In the genomic region with DNA sequence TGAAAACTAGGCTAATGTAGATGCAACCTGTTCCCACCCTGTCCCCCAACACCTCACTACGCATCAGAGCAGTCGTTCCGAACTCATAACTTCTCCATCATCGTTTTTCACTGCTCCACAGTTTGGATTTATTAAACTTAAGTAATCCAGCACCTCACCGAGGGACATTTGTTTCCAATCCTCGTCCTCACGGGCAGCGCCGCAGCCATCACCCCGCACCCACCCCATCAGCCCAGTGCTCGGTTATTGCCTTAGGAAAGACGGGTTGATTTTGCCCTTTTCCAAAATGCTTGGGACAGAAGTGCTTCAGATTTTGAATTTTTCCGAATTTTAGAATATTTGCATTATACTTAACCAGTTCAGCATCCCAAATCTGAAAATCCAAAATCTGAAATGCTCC, we compare ENCODE assay signal across 17 cellular contexts.
DNase-seq lines count a peak whose midpoint lies in the region; ATAC-seq, FAIRE-seq and TF ChIP-seq lines count a peak whose summit lies in the region.
"Had no signal": no experiment of that assay in that cellular context is flagged by ENCODE, and none has a peak within 500 bp of the region (broad histone marks: within the 10 kb centered on the region; RNA-seq: fewer than 3 reads in every experiment).

No MANE protein-coding gene starts in this region.

- ATAC-seq in right lobe of liver: no peak
- no peak for ATAC-seq in HepG2
- no peak for ATAC-seq in left lobe of liver
- no peak for ATAC-seq in sciatic nerve
- no peak for ATAC-seq in GM19324 (IDR thresholded peaks at IDR 0.05; ENCODE audit: low FRiP score, unreplicated experiment)
- no peak for ATAC-seq in GM18861 (IDR thresholded peaks at IDR 0.05; ENCODE audit: unreplicated experiment)
- ATAC-seq: GM12878 had no signal

- no peaks in the 10 kb centered on the region for H3K27me3 ChIP-seq in right lobe of liver
- H3K27me3 ChIP-seq in HepG2 (ENCODE audit: control insufficient read depth in 1 of 2, insufficient read depth in 2 of 2, low read length in 2 of 2): no peaks in the 10 kb centered on the region

- H4K20me1 ChIP-seq in HepG2 (ENCODE audit: insufficient read depth, low read length): no peaks in the 10 kb centered on the region

- H3K27ac ChIP-seq in right lobe of liver (no peak overlapping the region), HepG2 (ENCODE audit: extremely low read length, insufficient read depth, low read length) (no peak overlapping the region)

- CTCF ChIA-PET in HepG2 (lab: Yijun Ruan, JAX; ENCODE audit: low intra/inter-chr PET ratio, low total read pairs): no interaction called here

- in situ Hi-C loops in HepG2 (cut with HindIII; ENCODE audit: extremely low pct_ligation_motif_present, low pct_unique_long_range_greater_than_20kb): no loop called here

- H3K79me2 ChIP-seq in HepG2 (ENCODE audit: insufficient read depth, low read length): no peaks in the 10 kb centered on the region

- TF ChIP-seq CTCF in right lobe of liver (IDR thresholded peaks at IDR 0.05) (no peak), HepG2 (CRISPR knock-in tag; IDR thresholded peaks at IDR 0.05) (no peak)

- POLR2A ChIA-PET in HepG2 (lab: Yijun Ruan, JAX): no interaction called here

- intact Hi-C loops in right lobe of liver (cut with DNase I) (no loop called here), HepG2 (cut with micrococcal nuclease; ENCODE audit: unreplicated experiment) (no loop called here), sciatic nerve (cut with DNase I) (no loop called here)

- TF ChIP-seq POLR2A in right lobe of liver (IDR thresholded peaks at IDR 0.05) (no peak), HepG2 (IDR thresholded peaks at IDR 0.05; ENCODE audit: insufficient read depth in 1 of 2, low read depth in 2 of 2, low read length in 2 of 2) (no peak)

- WGBS in right lobe of liver (ENCODE audit: insufficient coverage, low coverage, low lambda C conversion rate, missing lambda C conversion rate): 91% methylated on average over 11 of the region's 13 CpGs
- 93% methylated on average over 13 of the region's 13 CpGs for WGBS in HepG2 (ENCODE audit: low lambda C conversion rate)

- DNase-seq in right lobe of liver (peak in 2 of 3 donors; percentile 20), HepG2 (ENCODE audit: low spot score) (no peak), left lobe of liver (ENCODE audit: low spot score) (peak; percentile 16), sciatic nerve (ENCODE audit: low spot score) (peak; percentile 8), ureter (ENCODE audit: low spot score) (peak; percentile 24)
- no peak for DNase-seq in stimulated activated CD4-positive, alpha-beta T cell treated with anti-CD3 and anti-CD28 coated beads, Interleukin-4, amount 100 ng/mL, for 1 hour
- DNase-seq: C1 segment of cervical spinal cord, Calu3, DMS 273 treated with DMSO at 0.1 percent for 48 hours, DMS79, H7 had no signal

- FAIRE-seq in HepG2 (lab: Jason Lieb, UNC): no peak
- FAIRE-seq: A204.1, GM12878, GM18507 had no signal

- H2AFZ ChIP-seq in HepG2 (ENCODE audit: low read length): no peak overlapping the region
- H2AFZ ChIP-seq: GM23338 had no signal

- no peak for TF ChIP-seq EP300 in HepG2 (IDR thresholded peaks at IDR 0.05; ENCODE audit: low read depth in 2 of 2, low read length in 2 of 2)
- no peak for TF ChIP-seq EP300 in HepG2 (CRISPR knock-in tag; IDR thresholded peaks at IDR 0.05; ENCODE audit: borderline replicate concordance)

- H3K9me3 ChIP-seq in right lobe of liver: no peaks in the 10 kb centered on the region
- no peaks in the 10 kb centered on the region for H3K9me3 ChIP-seq in HepG2 (ENCODE audit: low read length)

- no peak overlapping the region for H3K9ac ChIP-seq in HepG2 (ENCODE audit: insufficient read depth, low read depth, low read length)

- H3K4me3 ChIP-seq in right lobe of liver (no peak overlapping the region), HepG2 (replicated peaks in 1 of 3; ENCODE audit: insufficient read depth in 1 of 3, low read depth in 2 of 3, low read length in 3 of 3) (no peak overlapping the region)
- H3K4me3 ChIP-seq: GM12878, GM23338 had no signal

- TF ChIP-seq RAD21 in HepG2 (CRISPR knock-in tag; IDR thresholded peaks at IDR 0.05): no peak

- no peak overlapping the region for H3K4me2 ChIP-seq in HepG2 (ENCODE audit: low read depth, low read length)
- H3K4me2 ChIP-seq: GM23338 had no signal

- H3K4me1 ChIP-seq in right lobe of liver (peaks cover 0 to 16% (median 4%) of the 10 kb centered on the region in 4 donors), HepG2 (ENCODE audit: insufficient read depth, low read length) (no peaks in the 10 kb centered on the region)

- H3K36me3 ChIP-seq in right lobe of liver (no peaks in the 10 kb centered on the region), HepG2 (replicated peaks in 1 of 2; ENCODE audit: control insufficient read depth in 1 of 2, insufficient read depth in 2 of 2, low read length in 2 of 2) (peaks cover 0 to 5% of the 10 kb centered on the region in 2 experiments; a peak in 1 of 5 replicates)

- BruUV-seq in HepG2 (replicated peaks; lab: Mats Ljungman, UMichigan): no TSS peak

TF ChIP-seq in HepG2, 621 proteins besides CTCF, POLR2A, EP300 and RAD21:
- TF ChIP-seq, protein P1, sequence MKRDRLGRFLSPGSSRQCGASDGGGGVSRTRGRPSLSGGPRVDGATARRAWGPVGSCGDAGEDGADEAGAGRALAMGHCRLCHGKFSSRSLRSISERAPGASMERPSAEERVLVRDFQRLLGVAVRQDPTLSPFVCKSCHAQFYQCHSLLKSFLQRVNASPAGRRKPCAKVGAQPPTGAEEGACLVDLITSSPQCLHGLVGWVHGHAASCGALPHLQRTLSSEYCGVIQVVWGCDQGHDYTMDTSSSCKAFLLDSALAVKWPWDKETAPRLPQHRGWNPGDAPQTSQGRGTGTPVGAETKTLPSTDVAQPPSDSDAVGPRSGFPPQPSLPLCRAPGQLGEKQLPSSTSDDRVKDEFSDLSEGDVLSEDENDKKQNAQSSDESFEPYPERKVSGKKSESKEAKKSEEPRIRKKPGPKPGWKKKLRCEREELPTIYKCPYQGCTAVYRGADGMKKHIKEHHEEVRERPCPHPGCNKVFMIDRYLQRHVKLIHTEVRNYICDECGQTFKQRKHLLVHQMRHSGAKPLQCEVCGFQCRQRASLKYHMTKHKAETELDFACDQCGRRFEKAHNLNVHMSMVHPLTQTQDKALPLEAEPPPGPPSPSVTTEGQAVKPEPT (CRISPR knock-in tag; IDR thresholded peaks at IDR 0.05; ENCODE audit: low read depth): no peak
- TF ChIP-seq KDM5B (CRISPR knock-in tag; IDR thresholded peaks at IDR 0.05; ENCODE audit: borderline replicate concordance) (no peak), RORA (CRISPR knock-in tag; IDR thresholded peaks at IDR 0.05) (no peak), ZNF713 (CRISPR knock-in tag; IDR thresholded peaks at IDR 0.05) (no peak), SMC3 (IDR thresholded peaks at IDR 0.05; ENCODE audit: low read length) (no peak), SIN3B (IDR thresholded peaks at IDR 0.05; ENCODE audit: low read length) (no peak), PITX1 (CRISPR knock-in tag; IDR thresholded peaks at IDR 0.05) (no peak), ZNF547 (CRISPR knock-in tag; IDR thresholded peaks at IDR 0.05) (no peak), CC2D1A (CRISPR knock-in tag; IDR thresholded peaks at IDR 0.05) (no peak), ARNT2 (CRISPR knock-in tag; IDR thresholded peaks at IDR 0.05; ENCODE audit: low read depth) (no peak), ZNF264 (CRISPR knock-in tag; IDR thresholded peaks at IDR 0.05) (no peak), ESRRA (CRISPR knock-in tag; IDR thresholded peaks at IDR 0.05; ENCODE audit: low read depth) (no peak), ZNF430 (CRISPR knock-in tag; IDR thresholded peaks at IDR 0.05) (no peak)
- TF ChIP-seq, protein P2, sequence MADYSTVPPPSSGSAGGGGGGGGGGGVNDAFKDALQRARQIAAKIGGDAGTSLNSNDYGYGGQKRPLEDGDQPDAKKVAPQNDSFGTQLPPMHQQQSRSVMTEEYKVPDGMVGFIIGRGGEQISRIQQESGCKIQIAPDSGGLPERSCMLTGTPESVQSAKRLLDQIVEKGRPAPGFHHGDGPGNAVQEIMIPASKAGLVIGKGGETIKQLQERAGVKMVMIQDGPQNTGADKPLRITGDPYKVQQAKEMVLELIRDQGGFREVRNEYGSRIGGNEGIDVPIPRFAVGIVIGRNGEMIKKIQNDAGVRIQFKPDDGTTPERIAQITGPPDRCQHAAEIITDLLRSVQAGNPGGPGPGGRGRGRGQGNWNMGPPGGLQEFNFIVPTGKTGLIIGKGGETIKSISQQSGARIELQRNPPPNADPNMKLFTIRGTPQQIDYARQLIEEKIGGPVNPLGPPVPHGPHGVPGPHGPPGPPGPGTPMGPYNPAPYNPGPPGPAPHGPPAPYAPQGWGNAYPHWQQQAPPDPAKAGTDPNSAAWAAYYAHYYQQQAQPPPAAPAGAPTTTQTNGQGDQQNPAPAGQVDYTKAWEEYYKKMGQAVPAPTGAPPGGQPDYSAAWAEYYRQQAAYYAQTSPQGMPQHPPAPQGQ (CRISPR knock-in tag; IDR thresholded peaks at IDR 0.05; ENCODE audit: borderline replicate concordance): no peak
- TF ChIP-seq, protein P3, sequence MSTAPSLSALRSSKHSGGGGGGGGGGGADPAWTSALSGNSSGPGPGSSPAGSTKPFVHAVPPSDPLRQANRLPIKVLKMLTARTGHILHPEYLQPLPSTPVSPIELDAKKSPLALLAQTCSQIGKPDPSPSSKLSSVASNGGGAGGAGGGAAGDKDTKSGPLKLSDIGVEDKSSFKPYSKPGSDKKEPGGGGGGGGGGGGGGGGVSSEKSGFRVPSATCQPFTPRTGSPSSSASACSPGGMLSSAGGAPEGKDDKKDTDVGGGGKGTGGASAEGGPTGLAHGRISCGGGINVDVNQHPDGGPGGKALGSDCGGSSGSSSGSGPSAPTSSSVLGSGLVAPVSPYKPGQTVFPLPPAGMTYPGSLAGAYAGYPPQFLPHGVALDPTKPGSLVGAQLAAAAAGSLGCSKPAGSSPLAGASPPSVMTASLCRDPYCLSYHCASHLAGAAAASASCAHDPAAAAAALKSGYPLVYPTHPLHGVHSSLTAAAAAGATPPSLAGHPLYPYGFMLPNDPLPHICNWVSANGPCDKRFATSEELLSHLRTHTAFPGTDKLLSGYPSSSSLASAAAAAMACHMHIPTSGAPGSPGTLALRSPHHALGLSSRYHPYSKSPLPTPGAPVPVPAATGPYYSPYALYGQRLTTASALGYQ (CRISPR knock-in tag; IDR thresholded peaks at IDR 0.05): no peak
TF ChIP-seq in HepG2: peak in this region for 0.

Comparison
In these comparisons a context has a peak if more than half of its experiments do, and no peak if none do; other contexts are left out.
1. DNase-seq: peak in right lobe of liver (2 of 3), left lobe of liver (single experiment), sciatic nerve (single experiment) and ureter (single experiment); none in HepG2 (single experiment) and stimulated activated CD4-positive, alpha-beta T cell treated with anti-CD3 and anti-CD28 coated beads, Interleukin-4, amount 100 ng/mL, for 1 hour (single experiment).